12 cellular contexts compared by ENCODE assay signal in genomic region chr9:69131682-69132081, GRCh38. TPM values are rescaled to one million over a fixed set of nuclear protein-coding genes. Genes with fewer than 3 reads are reported as not detected.
DNase-seq lines count a peak whose midpoint lies in the region; ATAC-seq, FAIRE-seq and TF ChIP-seq lines count a peak whose summit lies in the region.
"Had no signal": no experiment of that assay in that cellular context is flagged by ENCODE, and none has a peak within 500 bp of the region (broad histone marks: within the 10 kb centered on the region; RNA-seq: fewer than 3 reads in every experiment).

No MANE protein-coding gene starts in this region.

- H3K9me3 Mint-ChIP-seq in activated CD8-positive, alpha-beta memory T cell treated with anti-CD3 and anti-CD28 coated beads, Interleukin-2, amount 10 ng/mL, durations not matched to agents 7 days and 5 days (ENCODE audit: low read depth): no peaks in the 10 kb centered on the region
- no peaks in the 10 kb centered on the region for H3K9me3 Mint-ChIP-seq in activated CD4-positive, alpha-beta T cell treated with anti-CD3 and anti-CD28 coated beads for 36 hours (ENCODE audit: low read depth)
- H3K9me3 Mint-ChIP-seq in stimulated activated memory B cell treated with anti-CD40 and anti-IgM and Interleukin-4, amounts not matched to agents 10 μg/mL and 1 μg/mL and 100 μg/mL, for 72 hours: no peaks in the 10 kb centered on the region

- H3K36me3 ChIP-seq in endothelial cell of umbilical vein (ENCODE audit: control insufficient read depth in 2 of 2, extremely low read depth in 1 of 2, insufficient read depth in 2 of 2, low read length in 2 of 2): no peaks in the 10 kb centered on the region
- H3K36me3 ChIP-seq in aorta (ENCODE audit: control insufficient read depth in 1 of 2, insufficient read depth in 2 of 2, low read length in 1 of 2): no peaks in the 10 kb centered on the region

- H3K4me1 Mint-ChIP-seq in activated CD8-positive, alpha-beta memory T cell treated with anti-CD3 and anti-CD28 coated beads, Interleukin-2, amount 10 ng/mL, durations not matched to agents 7 days and 5 days: no peaks in the 10 kb centered on the region
- H3K4me1 Mint-ChIP-seq in activated CD4-positive, alpha-beta T cell treated with anti-CD3 and anti-CD28 coated beads for 36 hours: no peaks in the 10 kb centered on the region
- no peaks in the 10 kb centered on the region for H3K4me1 Mint-ChIP-seq in stimulated activated memory B cell treated with anti-CD40 and anti-IgM and Interleukin-4, amounts not matched to agents 10 μg/mL and 1 μg/mL and 100 μg/mL, for 72 hours

- FAIRE-seq in endothelial cell of umbilical vein (lab: Jason Lieb, UNC): peak; percentile 48

- CTCF ChIA-PET in activated CD8-positive, alpha-beta memory T cell treated with anti-CD3 and anti-CD28 coated beads, Interleukin-2, amount 10 ng/mL, durations not matched to agents 7 days and 5 days (lab: Charles Lee): no interaction called here
- CTCF ChIA-PET in endothelial cell of umbilical vein (lab: Charles Lee): interaction anchor here (1.0 to 3.1 kb wide), 7 partner anchors 10 to 92 kb away, joined by 3 to 14 read pairs (median 7); no protein-coding TSS in a partner anchor
- CTCF ChIA-PET in activated CD4-positive, alpha-beta T cell treated with anti-CD3 and anti-CD28 coated beads for 36 hours (lab: Charles Lee): interaction anchor here (0.7 to 1.5 kb wide), 3 partner anchors 12 to 62 kb away, joined by 3 to 5 read pairs (median 4); no protein-coding TSS in a partner anchor

- H3K27me3 Mint-ChIP-seq in activated CD8-positive, alpha-beta memory T cell treated with anti-CD3 and anti-CD28 coated beads, Interleukin-2, amount 10 ng/mL, durations not matched to agents 7 days and 5 days: peaks cover 2% of the 10 kb centered on the region
- no peaks in the 10 kb centered on the region for H3K27me3 Mint-ChIP-seq in activated CD4-positive, alpha-beta T cell treated with anti-CD3 and anti-CD28 coated beads for 36 hours
- peaks cover 17% of the 10 kb centered on the region for H3K27me3 Mint-ChIP-seq in stimulated activated memory B cell treated with anti-CD40 and anti-IgM and Interleukin-4, amounts not matched to agents 10 μg/mL and 1 μg/mL and 100 μg/mL, for 72 hours

- H3K9me3 ChIP-seq in endothelial cell of umbilical vein (replicated peaks; ENCODE audit: control insufficient read depth, insufficient read depth, low read length) (no peaks in the 10 kb centered on the region), aorta (ENCODE audit: control insufficient read depth, low read length) (no peaks in the 10 kb centered on the region)

- POLR2A ChIA-PET in endothelial cell of umbilical vein (lab: Charles Lee): interaction anchor here (0.6 to 1.0 kb wide), 2 partner anchors 9 to 33 kb away, joined by 3 read pairs; no protein-coding TSS in a partner anchor
- POLR2A ChIA-PET in activated CD4-positive, alpha-beta T cell treated with anti-CD3 and anti-CD28 coated beads for 36 hours (lab: Charles Lee): no interaction called here

- no peaks in the 10 kb centered on the region for H3K27me3 ChIP-seq in endothelial cell of umbilical vein (ENCODE audit: control insufficient read depth in 2 of 2, insufficient read depth in 2 of 2, low read length in 2 of 2)
- H3K27me3 ChIP-seq in aorta (ENCODE audit: control insufficient read depth in 1 of 2, insufficient read depth in 2 of 2, low read length in 1 of 2): no peaks in the 10 kb centered on the region

- WGBS in aorta, 2 donors: 5 to 6% methylated on average over 1 of the region's 1 CpG

- DNase-seq in activated CD8-positive, alpha-beta memory T cell treated with anti-CD3 and anti-CD28 coated beads, Interleukin-2, amount 10 ng/mL, durations not matched to agents 7 days and 5 days: peak; percentile 23
- DNase-seq in activated CD8-positive, alpha-beta memory T cell treated with anti-CD3 and anti-CD28 coated beads for 24 hours: no peak
- DNase-seq in endothelial cell of umbilical vein (ENCODE audit: low read depth, low spot score) (peak; percentile 53), lung microvascular endothelial cell (ENCODE audit: low read depth in 2 of 2) (peak; percentile 28 to 72), aorta (no peak)
- no peak for DNase-seq in activated CD4-positive, alpha-beta T cell treated with anti-CD3 and anti-CD28 coated beads for 36 hours
- DNase-seq: activated T-cell treated with anti-CD3 and anti-CD28 coated beads, Interleukin-2, amount 50 U/mL, for 48 hours; Kasumi-1; SHP77 had no signal

- no peak for TF ChIP-seq CTCF in endothelial cell of umbilical vein (IDR thresholded peaks at IDR 0.05; ENCODE audit: extremely low read depth in 1 of 2, insufficient read depth in 1 of 2, low read depth in 1 of 2, low read length in 2 of 2)

- H3K4me2 ChIP-seq in endothelial cell of umbilical vein (ENCODE audit: insufficient read depth, low read length): no peak overlapping the region

- H3K27ac ChIP-seq in endothelial cell of umbilical vein (ENCODE audit: insufficient read depth, low read depth, low read length): peak overlapping the region; percentile 16
- peak overlapping the region; percentile 63 to 89 for H3K27ac ChIP-seq in aorta (ENCODE audit: low read depth in 1 of 2, low read length in 2 of 2)
- H3K27ac ChIP-seq: 22Rv1 had no signal

- H3K4me3 Mint-ChIP-seq in activated CD8-positive, alpha-beta memory T cell treated with anti-CD3 and anti-CD28 coated beads, Interleukin-2, amount 10 ng/mL, durations not matched to agents 7 days and 5 days: no peak overlapping the region
- no peak overlapping the region for H3K4me3 Mint-ChIP-seq in activated CD4-positive, alpha-beta T cell treated with anti-CD3 and anti-CD28 coated beads for 36 hours
- H3K4me3 Mint-ChIP-seq in stimulated activated memory B cell treated with anti-CD40 and anti-IgM and Interleukin-4, amounts not matched to agents 10 μg/mL and 1 μg/mL and 100 μg/mL, for 72 hours: no peak overlapping the region

- H3K79me2 ChIP-seq in endothelial cell of umbilical vein (ENCODE audit: control insufficient read depth, insufficient read depth, low read length): peaks cover 85% of the 10 kb centered on the region

- TF ChIP-seq POLR2A in endothelial cell of umbilical vein (IDR thresholded peaks at IDR 0.05; ENCODE audit: low read depth, low read length): no peak

- dilution Hi-C loops in endothelial cell of umbilical vein (cut with MboI; ENCODE audit: extremely low pct_ligation_motif_present, low sequenced_read_pairs): no loop called here

- H3K4me3 ChIP-seq in endothelial cell of umbilical vein (replicated peaks in 1 of 3; ENCODE audit: insufficient read depth in 1 of 3, low read depth in 1 of 3, low read length in 3 of 3) (no peak overlapping the region), aorta (ENCODE audit: low read length in 2 of 2) (no peak overlapping the region)

- H3K36me3 Mint-ChIP-seq in activated CD8-positive, alpha-beta memory T cell treated with anti-CD3 and anti-CD28 coated beads, Interleukin-2, amount 10 ng/mL, durations not matched to agents 7 days and 5 days: no peaks in the 10 kb centered on the region
- H3K36me3 Mint-ChIP-seq in activated CD4-positive, alpha-beta T cell treated with anti-CD3 and anti-CD28 coated beads for 36 hours (ENCODE audit: low read depth): no peaks in the 10 kb centered on the region
- H3K36me3 Mint-ChIP-seq in stimulated activated memory B cell treated with anti-CD40 and anti-IgM and Interleukin-4, amounts not matched to agents 10 μg/mL and 1 μg/mL and 100 μg/mL, for 72 hours: peaks cover 6% of the 10 kb centered on the region

- no TSS peak for BruUV-seq in endothelial cell of umbilical vein (replicated peaks; lab: Mats Ljungman, UMichigan)

- ATAC-seq in activated CD8-positive, alpha-beta memory T cell treated with anti-CD3 and anti-CD28 coated beads, Interleukin-2, amount 10 ng/mL, durations not matched to agents 7 days and 5 days: no peak
- peak; percentile 89 for ATAC-seq in aorta (ENCODE audit: low FRiP score)
- no peak for ATAC-seq in HG03565 (IDR thresholded peaks at IDR 0.05; ENCODE audit: unreplicated experiment)
- no peak for ATAC-seq in activated CD4-positive, alpha-beta T cell treated with anti-CD3 and anti-CD28 coated beads for 36 hours
- no peak for ATAC-seq in stimulated activated memory B cell treated with anti-CD40 and anti-IgM and Interleukin-4, amounts not matched to agents 10 μg/mL and 1 μg/mL and 100 μg/mL, for 72 hours

- intact Hi-C loops in endothelial cell of umbilical vein (cut with micrococcal nuclease): no loop called here
- intact Hi-C loops in aorta (cut with DNase I): loop anchor here (5.0 kb wide), 4 partner anchors 34 to 69 kb away; partner anchors contain the start of gene TJP2 (in 2 of the 2)
- intact Hi-C loops in activated CD4-positive, alpha-beta T cell treated with anti-CD3 and anti-CD28 coated beads for 36 hours (cut with DNase I, micrococcal nuclease): loop anchor here in 1 of 2 experiments (1.0 kb wide), 1 partner anchor 9 kb away; no protein-coding TSS in a partner anchor

- no peak overlapping the region for H2AFZ ChIP-seq in endothelial cell of umbilical vein (ENCODE audit: low read depth, low read length)

- H3K9ac ChIP-seq in endothelial cell of umbilical vein (replicated peaks; ENCODE audit: extremely low read depth, insufficient read depth, low read length): no peak overlapping the region

- H3K27ac Mint-ChIP-seq in activated CD8-positive, alpha-beta memory T cell treated with anti-CD3 and anti-CD28 coated beads, Interleukin-2, amount 10 ng/mL, durations not matched to agents 7 days and 5 days: no peak overlapping the region
- H3K27ac Mint-ChIP-seq in activated CD4-positive, alpha-beta T cell treated with anti-CD3 and anti-CD28 coated beads for 36 hours: no peak overlapping the region
- H3K27ac Mint-ChIP-seq in stimulated activated memory B cell treated with anti-CD40 and anti-IgM and Interleukin-4, amounts not matched to agents 10 μg/mL and 1 μg/mL and 100 μg/mL, for 72 hours: no peak overlapping the region

- H4K20me1 ChIP-seq in endothelial cell of umbilical vein (replicated peaks; ENCODE audit: control insufficient read depth, extremely low read depth, insufficient read depth, low read length): no peaks in the 10 kb centered on the region

- H3K4me1 ChIP-seq in endothelial cell of umbilical vein (ENCODE audit: control insufficient read depth, extremely low read depth, insufficient read depth, low read length) (peaks cover 29% of the 10 kb centered on the region), aorta (ENCODE audit: control insufficient read depth in 1 of 2, insufficient read depth in 2 of 2, low read length in 2 of 2) (peaks cover 0 to 17% of the 10 kb centered on the region in 2 donors)

- no peaks in the 10 kb centered on the region for H3K9me1 ChIP-seq in endothelial cell of umbilical vein (replicated peaks; ENCODE audit: control insufficient read depth, extremely low read depth, insufficient read depth, low read length)

RNA-seq across cellular contexts. Expression of gene TJP2, which starts 42.4 kb away (rescaled TPM):
- 10 to 100 TPM; 16.9 to 17.6 TPM for total RNA-seq in activated CD8-positive, alpha-beta memory T cell treated with anti-CD3 and anti-CD28 coated beads, Interleukin-2, amount 10 ng/mL, durations not matched to agents 7 days and 5 days
- total RNA-seq in endothelial cell of umbilical vein (167 and 168 TPM in 2 replicates), lung microvascular endothelial cell (46.0 and 48.4 TPM in 2 replicates), aorta (100 to 1,000 TPM; 115 to 121 TPM)
- polyA plus RNA-seq in endothelial cell of umbilical vein (75.2 and 83.0 TPM in 2 replicates), aorta (100 to 1,000 TPM in 1 of 2 donors, 10 to 100 TPM in 1; 32.4 to 105 TPM)
- polyA plus RNA-seq in endothelial cell of umbilical vein (2011; cell fraction: cytosol; rRNA removed): 66.2 and 67.4 TPM in 2 replicates
- polyA plus RNA-seq in endothelial cell of umbilical vein (2011; cell fraction: nucleus; rRNA removed): 166 and 182 TPM in 2 replicates
- polyA plus RNA-seq in endothelial cell of umbilical vein (2012): 103 and 130 TPM in 2 replicates
- polyA minus RNA-seq in endothelial cell of umbilical vein: 125 and 131 TPM in 2 replicates
- 22.0 TPM for polyA minus RNA-seq in endothelial cell of umbilical vein (2011; cell fraction: cytosol; rRNA and poly(A)+ RNA removed)
- polyA minus RNA-seq in endothelial cell of umbilical vein (2011; cell fraction: nucleus; rRNA and poly(A)+ RNA removed): 133 and 134 TPM in 2 replicates
- total RNA-seq in activated CD4-positive, alpha-beta T cell treated with anti-CD3 and anti-CD28 coated beads for 36 hours: 10 to 100 TPM in 1 of 2 experiments, 1 to 10 TPM in 1; 8.4 to 10.0 TPM

Comparison
In these comparisons a context has a peak if more than half of its experiments do, and no peak if none do; other contexts are left out.
1. DNase-seq: peak in activated CD8-positive, alpha-beta memory T cell treated with anti-CD3 and anti-CD28 coated beads, Interleukin-2, amount 10 ng/mL, durations not matched to agents 7 days and 5 days (single experiment), endothelial cell of umbilical vein (single experiment) and lung microvascular endothelial cell (2 of 2); none in activated CD8-positive, alpha-beta memory T cell treated with anti-CD3 and anti-CD28 coated beads for 24 hours (single experiment), aorta (0 of 2) and activated CD4-positive, alpha-beta T cell treated with anti-CD3 and anti-CD28 coated beads for 36 hours (single experiment).